ENCODE assay signal across 8 cellular contexts in the genomic region with DNA sequence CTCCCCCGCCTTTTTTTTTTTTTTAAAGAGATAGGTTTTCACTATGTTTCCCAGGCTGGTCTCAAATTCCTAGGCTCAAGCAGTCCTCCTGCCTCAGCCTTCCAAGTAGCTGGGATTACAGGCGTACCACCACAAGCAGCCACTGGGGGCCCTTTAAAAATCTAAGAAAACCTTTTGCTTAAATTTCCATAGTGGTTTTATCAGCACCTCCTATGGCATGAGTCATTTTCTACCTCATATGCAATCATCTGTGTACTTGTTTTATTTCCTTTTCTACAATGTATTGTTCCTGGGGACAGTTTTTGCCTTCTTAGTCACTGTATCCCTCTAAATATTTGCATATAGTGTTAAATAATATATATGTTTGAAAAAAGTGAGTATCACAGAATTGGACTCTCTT.
A peak's percentile ranks its signal among the peaks of the same experiment; 100 is the strongest.
DNase-seq lines count a peak whose midpoint lies in the region; ATAC-seq and TF ChIP-seq lines count a peak whose summit lies in the region.

No MANE protein-coding gene starts in this region.

- H2AFZ ChIP-seq in KMS-11 (ENCODE audit: low read depth), result no peak overlapping the region

- ATAC-seq in HG02840 (IDR thresholded peaks at IDR 0.05; ENCODE audit: low FRiP score, unreplicated experiment), result no peak

- DNase-seq in NCI-H82 (lab: John Stamatoyannopoulos, UW) (peak; percentile 38), NCI-H82 treated with DMSO at 0.1 percent for 48 hours (lab: John Stamatoyannopoulos, UW; ENCODE audit: unreplicated experiment) (no peak), fibroblast of gingiva (ENCODE audit: low read depth) (peak; percentile 16), NCI-H2171 treated with DMSO at 0.1 percent for 48 hours (lab: John Stamatoyannopoulos, UW) (no peak)
- peak; percentile 38 to 39 for DNase-seq in activated CD4-positive, alpha-beta T cell treated with anti-CD3 and anti-CD28 coated beads for 24 hours (ENCODE audit: low read depth in 2 of 2)
- DNase-seq in stimulated activated CD4-positive, alpha-beta T cell treated with anti-CD3 and anti-CD28 coated beads, Interleukin-4, amount 100 ng/mL, for 1 hour, result peak; percentile 51

- H4K20me1 ChIP-seq in KMS-11 (ENCODE audit: insufficient read depth), result no peaks in the 10 kb centered on the region

- 0 out of 2 replicates have a peak overlapping the region, but pooled peaks have one; percentile 19 for H3K4me2 ChIP-seq in KMS-11

- H3K4me1 ChIP-seq in KMS-11 (ENCODE audit: low read depth, poor library complexity, severe bottlenecking), result peaks cover 24% of the 10 kb centered on the region

- H3K27ac ChIP-seq in KMS-11, result no peak overlapping the region

- TF ChIP-seq CTCF in KMS-11 (conservative IDR thresholded peaks at IDR 0.05; ENCODE audit: low read depth, low read length), result peak; percentile 56

- no peaks in the 10 kb centered on the region for H3K27me3 ChIP-seq in KMS-11 (ENCODE audit: insufficient read depth, low read depth)

- H3K4me3 ChIP-seq in KMS-11 (IDR thresholded peaks at IDR 0.05; ENCODE audit: insufficient read depth, low read depth, low read length), result no peak overlapping the region

- H3K9ac ChIP-seq in KMS-11, result no peak overlapping the region

- peaks cover 78% of the 10 kb centered on the region for H3K79me2 ChIP-seq in KMS-11 (ENCODE audit: insufficient read depth, low read depth)

- H3K36me3 ChIP-seq in KMS-11 (ENCODE audit: insufficient read depth), result no peaks in the 10 kb centered on the region

Comparison
In these comparisons a context has a peak if more than half of its experiments do, and no peak if none do; other contexts are left out.
1. DNase-seq: peak in NCI-H82 (single experiment), activated CD4-positive, alpha-beta T cell treated with anti-CD3 and anti-CD28 coated beads for 24 hours (2 of 2), fibroblast of gingiva (single experiment) and stimulated activated CD4-positive, alpha-beta T cell treated with anti-CD3 and anti-CD28 coated beads, Interleukin-4, amount 100 ng/mL, for 1 hour (single experiment); none in NCI-H82 treated with DMSO at 0.1 percent for 48 hours (single experiment) and NCI-H2171 treated with DMSO at 0.1 percent for 48 hours (single experiment).